ENCODE assay signal across 1 cellular context in the genomic region with DNA sequence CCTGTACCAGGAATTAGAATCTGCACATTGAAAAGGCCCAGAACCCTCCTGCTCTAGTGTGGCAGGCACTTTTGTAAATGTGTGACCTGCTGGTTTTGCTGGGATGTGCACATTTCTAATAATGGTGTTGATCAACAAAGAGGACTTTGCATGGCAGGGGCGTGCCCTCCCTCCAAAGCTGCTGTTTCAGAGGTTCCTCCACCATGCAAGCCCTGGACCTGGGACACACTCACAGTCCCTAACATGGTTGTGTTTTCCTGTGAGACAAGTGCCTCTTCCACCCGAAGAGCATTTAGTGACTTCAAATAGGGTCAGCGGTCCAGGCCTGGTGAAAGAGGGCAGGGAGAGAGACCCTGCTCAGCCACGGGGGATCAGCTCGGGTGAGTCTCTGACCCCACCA.
TF ChIP-seq lines count a peak whose summit lies in the region.

No MANE protein-coding gene starts in this region.

TF ChIP-seq in H1, 55 proteins besides CTCF, POLR2A, EP300 and RAD21:
- no peak for TF ChIP-seq CTBP2 (IDR thresholded peaks at IDR 0.05; ENCODE audit: borderline replicate concordance, insufficient read depth, insufficient read length, low read length)
- no peak for TF ChIP-seq EGR1 (IDR thresholded peaks at IDR 0.05; ENCODE audit: borderline replicate concordance, low read depth, low read length)
- TF ChIP-seq, protein P1, sequence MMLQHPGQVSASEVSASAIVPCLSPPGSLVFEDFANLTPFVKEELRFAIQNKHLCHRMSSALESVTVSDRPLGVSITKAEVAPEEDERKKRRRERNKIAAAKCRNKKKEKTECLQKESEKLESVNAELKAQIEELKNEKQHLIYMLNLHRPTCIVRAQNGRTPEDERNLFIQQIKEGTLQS (IDR thresholded peaks at IDR 0.05; ENCODE audit: insufficient read depth, low read depth, low read length), result no peak
- TF ChIP-seq TBP (IDR thresholded peaks at IDR 0.05; ENCODE audit: low read depth, low read length), result no peak
- TF ChIP-seq MAFK (IDR thresholded peaks at IDR 0.05; ENCODE audit: low read depth, low read length), result no peak
- no peak for TF ChIP-seq SP2 (IDR thresholded peaks at IDR 0.05; ENCODE audit: low read length)
- no peak for TF ChIP-seq POLR2AphosphoS5 (IDR thresholded peaks at IDR 0.05; ENCODE audit: low read depth, low read length)
- no peak for TF ChIP-seq KDM1A (IDR thresholded peaks at IDR 0.05; ENCODE audit: borderline replicate concordance, low read length)
- no peak for TF ChIP-seq TAF1 (IDR thresholded peaks at IDR 0.05; ENCODE audit: low read depth, low read length)
- no peak for TF ChIP-seq BCL11A (IDR thresholded peaks at IDR 0.05; ENCODE audit: low read depth in 2 of 2, low read length in 2 of 2)
TF ChIP-seq in H1: peak in this region for 0.
